In genomic region chr19:46480409-46480808, GRCh38 we compare ENCODE assay signal across 12 cellular contexts. TPM values are rescaled to one million over a fixed set of nuclear protein-coding genes. Genes with fewer than 3 reads are reported as not detected.
DNase-seq lines count a peak whose midpoint lies in the region; FAIRE-seq and TF ChIP-seq lines count a peak whose summit lies in the region.
"Had no signal": no experiment of that assay in that cellular context is flagged by ENCODE, and none has a peak within 500 bp of the region (broad histone marks: within the 10 kb centered on the region; RNA-seq: fewer than 3 reads in every experiment).

No MANE protein-coding gene starts in this region.

- TF ChIP-seq CTCF in AG04450 (IDR thresholded peaks at IDR 0.05; ENCODE audit: low read depth, low read length) (no peak), nephron progenitor cell (IDR thresholded peaks at IDR 0.05) (no peak)

- peak overlapping the region; percentile 71 for H3K4me3 Mint-ChIP-seq in nephron progenitor cell
- H3K4me3 Mint-ChIP-seq in T-helper 2 cell treated with Interferon-gamma antibody and Interleukin-4, amounts not matched to agents 5 μg/mL and 100 μg/mL, for 36 hours, result no peak overlapping the region
- H3K4me3 Mint-ChIP-seq: stimulated activated naive CD8-positive, alpha-beta T cell treated with anti-CD3 and anti-CD28 coated beads, Interleukin-15, Interleukin-2, amounts not matched to agents 100 ng/mL and 50 ng/mL, for 24 hours had no signal

- H3K4me1 Mint-ChIP-seq in nephron progenitor cell, result peaks cover 48% of the 10 kb centered on the region
- H3K4me1 Mint-ChIP-seq in T-helper 2 cell treated with Interferon-gamma antibody and Interleukin-4, amounts not matched to agents 5 μg/mL and 100 μg/mL, for 36 hours (ENCODE audit: low read depth), result peaks cover 1% of the 10 kb centered on the region

- H3K27ac ChIP-seq in AG04450 (ENCODE audit: low read depth, low read length), result peak overlapping the region; percentile 96

- H3K36me3 Mint-ChIP-seq in nephron progenitor cell (ENCODE audit: low read depth), result no peaks in the 10 kb centered on the region
- H3K36me3 Mint-ChIP-seq in T-helper 2 cell treated with Interferon-gamma antibody and Interleukin-4, amounts not matched to agents 5 μg/mL and 100 μg/mL, for 36 hours (ENCODE audit: low read depth), result no peaks in the 10 kb centered on the region

- no peaks in the 10 kb centered on the region for H3K27me3 ChIP-seq in AG04450 (ENCODE audit: control insufficient read depth, insufficient read depth, low read length)

- CTCF ChIA-PET in AG04450 (lab: Charles Lee), result interaction anchor here (0.6 to 5.4 kb wide), 4 partner anchors 9 to 233 kb away, joined by 3 to 60 read pairs (median 14); no protein-coding TSS in a partner anchor

- FAIRE-seq in HTR-8/SVneo (lab: Jason Lieb, UNC), result no peak
- FAIRE-seq: keratinocyte had no signal

- no peak overlapping the region for H3K4me3 ChIP-seq in AG04450 (ENCODE audit: low read depth, low read length)

- no peaks in the 10 kb centered on the region for H3K9me3 ChIP-seq in AG04450 (ENCODE audit: control insufficient read depth, insufficient read depth, low read length)

- peak; percentile 70 for DNase-seq in AG04450 (ENCODE audit: low read depth, low spot score)
- DNase-seq in NCI-H2171 treated with DMSO at 0.1 percent for 48 hours (lab: John Stamatoyannopoulos, UW), result peak; percentile 90
- peak; percentile 61 for DNase-seq in fibroblast of gingiva (ENCODE audit: low read depth)
- DNase-seq in nephron progenitor cell, result peak; percentile 48
- no peak for DNase-seq in RPMI8226
- no peak for DNase-seq in T-helper 2 cell treated with Interferon-gamma antibody and Interleukin-4, amounts not matched to agents 5 μg/mL and 100 μg/mL, for 36 hours (ENCODE audit: low spot score)
- no peak for DNase-seq in stimulated activated CD4-positive, alpha-beta T cell treated with anti-CD3 and anti-CD28 coated beads, Interleukin-2, amount 100 ng/mL, for 48 hours
- DNase-seq in HTR-8/SVneo (ENCODE audit: insufficient read length, low spot score), result no peak
- DNase-seq: cerebellar nuclear complex had no signal

- peak overlapping the region; percentile 95 for H3K27ac Mint-ChIP-seq in nephron progenitor cell
- no peak overlapping the region for H3K27ac Mint-ChIP-seq in T-helper 2 cell treated with Interferon-gamma antibody and Interleukin-4, amounts not matched to agents 5 μg/mL and 100 μg/mL, for 36 hours
- H3K27ac Mint-ChIP-seq: stimulated activated naive CD8-positive, alpha-beta T cell treated with anti-CD3 and anti-CD28 coated beads, Interleukin-15, Interleukin-2, amounts not matched to agents 100 ng/mL and 50 ng/mL, for 24 hours had no signal

- peaks cover 12% of the 10 kb centered on the region for H3K9me3 Mint-ChIP-seq in nephron progenitor cell
- no peaks in the 10 kb centered on the region for H3K9me3 Mint-ChIP-seq in T-helper 2 cell treated with Interferon-gamma antibody and Interleukin-4, amounts not matched to agents 5 μg/mL and 100 μg/mL, for 36 hours
- H3K9me3 Mint-ChIP-seq: stimulated activated naive CD8-positive, alpha-beta T cell treated with anti-CD3 and anti-CD28 coated beads, Interleukin-15, Interleukin-2, amounts not matched to agents 100 ng/mL and 50 ng/mL, for 24 hours had no signal

- POLR2A ChIA-PET in AG04450 (lab: Yijun Ruan, JAX), result interaction anchor here (0.6 to 1.5 kb wide), 2 partner anchors 14 to 67 kb away, joined by 3 to 8 read pairs; partner anchors contain the start of gene CCDC8

- peaks cover 19% of the 10 kb centered on the region for H3K27me3 Mint-ChIP-seq in nephron progenitor cell (ENCODE audit: low read depth, poor library complexity)
- H3K27me3 Mint-ChIP-seq in T-helper 2 cell treated with Interferon-gamma antibody and Interleukin-4, amounts not matched to agents 5 μg/mL and 100 μg/mL, for 36 hours (ENCODE audit: low read depth), result peaks cover 28% of the 10 kb centered on the region

RNA-seq across cellular contexts. Expression of gene PNMA8A, which starts 9.0 kb away (rescaled TPM):
- polyA plus RNA-seq in AG04450 (2011; rRNA removed), result 4.0 and 4.2 TPM in 2 replicates
- polyA minus RNA-seq in AG04450 (2011; rRNA and poly(A)+ RNA removed), result 1.9 and 2.7 TPM in 2 replicates

RNA-seq across cellular contexts. Expression of gene PNMA8B, which starts 15.3 kb away (rescaled TPM):
- polyA plus RNA-seq in AG04450 (2011; rRNA removed), result 0.17 and 0.24 TPM in 2 replicates
- 0.26 and 0.37 TPM in 2 replicates for polyA minus RNA-seq in AG04450 (2011; rRNA and poly(A)+ RNA removed)
- polyA plus RNA-seq: keratinocyte had no signal

RNA-seq across cellular contexts. Expression of gene PNMA8C, which starts 51.7 kb away (rescaled TPM):
- polyA plus RNA-seq in AG04450 (2011; rRNA removed), result 0.19 and 0.21 TPM in 2 replicates
- 0.51 and 0.87 TPM in 2 replicates for polyA minus RNA-seq in AG04450 (2011; rRNA and poly(A)+ RNA removed)
- polyA plus RNA-seq: BJ, keratinocyte had no signal

Comparison
In these comparisons a context has a peak if more than half of its experiments do, and no peak if none do; other contexts are left out.
1. DNase-seq: peak in AG04450 (single experiment), NCI-H2171 treated with DMSO at 0.1 percent for 48 hours (single experiment), fibroblast of gingiva (single experiment) and nephron progenitor cell (single experiment); none in RPMI8226 (single experiment), T-helper 2 cell treated with Interferon-gamma antibody and Interleukin-4, amounts not matched to agents 5 μg/mL and 100 μg/mL, for 36 hours (single experiment), stimulated activated CD4-positive, alpha-beta T cell treated with anti-CD3 and anti-CD28 coated beads, Interleukin-2, amount 100 ng/mL, for 48 hours (0 of 2) and HTR-8/SVneo (single experiment).